2 cellular contexts compared by ENCODE assay signal in the genomic region with DNA sequence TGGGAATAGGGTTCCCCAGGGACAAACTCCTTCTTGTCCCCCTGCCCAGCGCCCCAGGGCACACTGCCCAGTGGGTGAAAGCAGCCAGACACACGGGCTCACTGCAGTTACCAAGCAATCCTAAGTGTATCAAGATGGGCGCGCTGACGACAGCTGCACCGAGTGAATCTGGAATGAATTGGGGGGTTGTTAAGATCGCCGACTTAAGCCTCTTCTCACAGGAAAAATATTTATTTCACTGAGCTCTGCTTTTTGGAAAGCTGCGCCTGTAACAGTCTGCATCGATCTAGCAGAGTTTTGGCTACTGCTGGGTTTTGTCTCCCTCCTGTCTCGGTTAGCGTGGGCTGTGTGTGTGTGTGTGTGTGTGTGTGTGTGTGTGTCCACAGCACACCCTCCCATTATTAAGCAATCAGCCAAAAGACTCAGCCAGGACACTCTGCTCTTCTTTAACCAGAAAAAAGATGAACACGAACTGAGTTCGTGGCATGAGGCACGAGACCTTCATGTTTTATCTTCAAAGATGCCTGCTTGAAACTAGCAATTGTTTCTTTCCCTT.
TF ChIP-seq lines count a peak whose summit lies in the region.

No MANE protein-coding gene starts in this region.

TF ChIP-seq in IMR-90, 13 proteins besides CTCF, POLR2A, EP300 and RAD21:
- TF ChIP-seq SMC3 (IDR thresholded peaks at IDR 0.05; ENCODE audit: low read depth, low read length) = peak; percentile 3; the same call in 1 of the 2 replicates
- TF ChIP-seq BHLHE40 (IDR thresholded peaks at IDR 0.05; ENCODE audit: low read depth, low read length) = peak; percentile 77
- TF ChIP-seq NFE2L2 (IDR thresholded peaks at IDR 0.05; ENCODE audit: low read depth, low read length) = no peak
- peak; percentile 94 for TF ChIP-seq CEBPB (IDR thresholded peaks at IDR 0.05; ENCODE audit: low read depth, low read length)

TF ChIP-seq in K562, 482 proteins besides CTCF, POLR2A, EP300 and RAD21:
- TF ChIP-seq CEBPB (tag; IDR thresholded peaks at IDR 0.05) = peak; percentile 44
- TF ChIP-seq, protein P1, sequence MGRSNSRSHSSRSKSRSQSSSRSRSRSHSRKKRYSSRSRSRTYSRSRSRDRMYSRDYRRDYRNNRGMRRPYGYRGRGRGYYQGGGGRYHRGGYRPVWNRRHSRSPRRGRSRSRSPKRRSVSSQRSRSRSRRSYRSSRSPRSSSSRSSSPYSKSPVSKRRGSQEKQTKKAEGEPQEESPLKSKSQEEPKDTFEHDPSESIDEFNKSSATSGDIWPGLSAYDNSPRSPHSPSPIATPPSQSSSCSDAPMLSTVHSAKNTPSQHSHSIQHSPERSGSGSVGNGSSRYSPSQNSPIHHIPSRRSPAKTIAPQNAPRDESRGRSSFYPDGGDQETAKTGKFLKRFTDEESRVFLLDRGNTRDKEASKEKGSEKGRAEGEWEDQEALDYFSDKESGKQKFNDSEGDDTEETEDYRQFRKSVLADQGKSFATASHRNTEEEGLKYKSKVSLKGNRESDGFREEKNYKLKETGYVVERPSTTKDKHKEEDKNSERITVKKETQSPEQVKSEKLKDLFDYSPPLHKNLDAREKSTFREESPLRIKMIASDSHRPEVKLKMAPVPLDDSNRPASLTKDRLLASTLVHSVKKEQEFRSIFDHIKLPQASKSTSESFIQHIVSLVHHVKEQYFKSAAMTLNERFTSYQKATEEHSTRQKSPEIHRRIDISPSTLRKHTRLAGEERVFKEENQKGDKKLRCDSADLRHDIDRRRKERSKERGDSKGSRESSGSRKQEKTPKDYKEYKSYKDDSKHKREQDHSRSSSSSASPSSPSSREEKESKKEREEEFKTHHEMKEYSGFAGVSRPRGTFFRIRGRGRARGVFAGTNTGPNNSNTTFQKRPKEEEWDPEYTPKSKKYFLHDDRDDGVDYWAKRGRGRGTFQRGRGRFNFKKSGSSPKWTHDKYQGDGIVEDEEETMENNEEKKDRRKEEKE (IDR thresholded peaks at IDR 0.05; ENCODE audit: borderline replicate concordance in 1 of 2, control insufficient read depth in 1 of 2, low read depth in 2 of 2, low read length in 1 of 2) = no peak
